8 cellular contexts compared by ENCODE assay signal in genomic region chr9:96136992-96137665, GRCh38.
A peak's percentile ranks its signal among the peaks of the same experiment; 100 is the strongest.
DNase-seq lines count a peak whose midpoint lies in the region; ATAC-seq, FAIRE-seq and TF ChIP-seq lines count a peak whose summit lies in the region.

No MANE protein-coding gene starts in this region.

- H3K36me3 ChIP-seq in astrocyte (ENCODE audit: insufficient read depth, low read length): no peaks in the 10 kb centered on the region
- no peaks in the 10 kb centered on the region for H3K36me3 ChIP-seq in lower lobe of right lung
- no peaks in the 10 kb centered on the region for H3K36me3 ChIP-seq in vagina

- H3K27ac Mint-ChIP-seq in astrocyte (ENCODE audit: unreplicated experiment): no peak overlapping the region
- H3K27ac Mint-ChIP-seq in activated T-cell treated with anti-CD3 and anti-CD28 coated beads, Interleukin-2, amount 50 U/mL, for 24 hours: no peak overlapping the region

- H3K36me3 Mint-ChIP-seq in astrocyte (ENCODE audit: low read depth, unreplicated experiment): peaks cover 2% of the 10 kb centered on the region
- H3K36me3 Mint-ChIP-seq in activated T-cell treated with anti-CD3 and anti-CD28 coated beads, Interleukin-2, amount 50 U/mL, for 24 hours (ENCODE audit: low read depth): no peaks in the 10 kb centered on the region

- peak overlapping the region; percentile 23 for H3K9ac ChIP-seq in astrocyte (ENCODE audit: low read length)

- TF ChIP-seq CTCF in astrocyte (IDR thresholded peaks at IDR 0.05; ENCODE audit: insufficient read depth, low read depth, low read length): no peak
- TF ChIP-seq CTCF in lower lobe of right lung (IDR thresholded peaks at IDR 0.05): no peak
- no peak for TF ChIP-seq CTCF in vagina (IDR thresholded peaks at IDR 0.05)

- H3K9me3 ChIP-seq in astrocyte (ENCODE audit: insufficient read depth, low read depth, low read length): no peaks in the 10 kb centered on the region
- no peaks in the 10 kb centered on the region for H3K9me3 ChIP-seq in lower lobe of right lung
- no peaks in the 10 kb centered on the region for H3K9me3 ChIP-seq in vagina

- H4K20me1 ChIP-seq in astrocyte (ENCODE audit: insufficient read depth, low read length): no peaks in the 10 kb centered on the region

- H3K4me2 ChIP-seq in astrocyte (ENCODE audit: low read length): peak overlapping the region; percentile 78

- H3K27ac ChIP-seq in astrocyte (ENCODE audit: low read depth, low read length) (no peak overlapping the region), lower lobe of right lung (peak overlapping the region; percentile 82), vagina (peak overlapping the region; percentile 78)

- intact Hi-C loops in lower lobe of right lung (cut with DNase I) (no loop called here), vagina (cut with DNase I) (no loop called here)

- peak overlapping the region; percentile 8 for H2AFZ ChIP-seq in astrocyte (ENCODE audit: low read depth, low read length)

- peak; percentile 68 for ATAC-seq in GM19468 (IDR thresholded peaks at IDR 0.05; ENCODE audit: extremely low read depth, unreplicated experiment)
- ATAC-seq in HG03520 (IDR thresholded peaks at IDR 0.05; ENCODE audit: unreplicated experiment): peak; percentile 89
- ATAC-seq in lower lobe of right lung: peak; percentile 71 to 86

- peaks cover 3% of the 10 kb centered on the region for H3K4me1 Mint-ChIP-seq in astrocyte (ENCODE audit: low read depth, unreplicated experiment)
- H3K4me1 Mint-ChIP-seq in activated T-cell treated with anti-CD3 and anti-CD28 coated beads, Interleukin-2, amount 50 U/mL, for 24 hours (ENCODE audit: low read depth): peaks cover 21% of the 10 kb centered on the region

- TF ChIP-seq POLR2A in vagina (IDR thresholded peaks at IDR 0.05): no peak

- DNase-seq in ELR (ENCODE audit: low read depth) (peak; percentile 65), astrocyte (ENCODE audit: low read depth) (peak; percentile 41), lower lobe of right lung (peak; percentile 64), vagina (ENCODE audit: extremely low spot score in 2 of 2) (no peak), SHP77 treated with DMSO at 0.1 percent for 48 hours (lab: John Stamatoyannopoulos, UW) (no peak)
- DNase-seq in activated T-cell treated with anti-CD3 and anti-CD28 coated beads, Interleukin-2, amount 50 U/mL, for 24 hours: no peak

- peaks cover 4% of the 10 kb centered on the region for H3K9me3 Mint-ChIP-seq in astrocyte (ENCODE audit: unreplicated experiment)
- H3K9me3 Mint-ChIP-seq in activated T-cell treated with anti-CD3 and anti-CD28 coated beads, Interleukin-2, amount 50 U/mL, for 24 hours: peaks cover 12% of the 10 kb centered on the region

- peaks cover 17% of the 10 kb centered on the region for H3K4me1 ChIP-seq in astrocyte (ENCODE audit: insufficient read depth, low read length)
- H3K4me1 ChIP-seq in lower lobe of right lung: peaks cover 38% of the 10 kb centered on the region
- H3K4me1 ChIP-seq in vagina: peaks cover 44% of the 10 kb centered on the region

- no peak overlapping the region for H3K4me3 Mint-ChIP-seq in astrocyte (ENCODE audit: unreplicated experiment)
- H3K4me3 Mint-ChIP-seq in activated T-cell treated with anti-CD3 and anti-CD28 coated beads, Interleukin-2, amount 50 U/mL, for 24 hours: no peak overlapping the region

- H3K4me3 ChIP-seq in astrocyte (ENCODE audit: insufficient read depth, low read depth, low read length): peak overlapping the region; percentile 38
- H3K4me3 ChIP-seq in lower lobe of right lung: peak overlapping the region; percentile 14
- H3K4me3 ChIP-seq in vagina: peak overlapping the region; percentile 19 to 29

- peaks cover 27% of the 10 kb centered on the region for H3K27me3 ChIP-seq in astrocyte (ENCODE audit: insufficient read depth, low read length)
- no peaks in the 10 kb centered on the region for H3K27me3 ChIP-seq in lower lobe of right lung (ENCODE audit: low read depth)
- no peaks in the 10 kb centered on the region for H3K27me3 ChIP-seq in vagina

- no peak for FAIRE-seq in astrocyte (lab: Jason Lieb, UNC)

- peaks cover 12% of the 10 kb centered on the region for H3K27me3 Mint-ChIP-seq in astrocyte (ENCODE audit: low read depth, unreplicated experiment)
- H3K27me3 Mint-ChIP-seq in activated T-cell treated with anti-CD3 and anti-CD28 coated beads, Interleukin-2, amount 50 U/mL, for 24 hours: peaks cover 5% of the 10 kb centered on the region

- H3K79me2 ChIP-seq in astrocyte (ENCODE audit: insufficient read depth, low read length): no peaks in the 10 kb centered on the region

Comparison
In these comparisons a context has a peak if more than half of its experiments do, and no peak if none do; other contexts are left out.
1. DNase-seq: peak in ELR (single experiment), astrocyte (single experiment) and lower lobe of right lung (single experiment); none in vagina (0 of 2), SHP77 treated with DMSO at 0.1 percent for 48 hours (single experiment) and activated T-cell treated with anti-CD3 and anti-CD28 coated beads, Interleukin-2, amount 50 U/mL, for 24 hours (single experiment).
2. Peak in every context shown above with its lines, with median percentiles within 50 percentile points of each other: ATAC-seq and H3K4me3 ChIP-seq.